Comparison of ENCODE assay signal across 8 cellular contexts in the genomic region with DNA sequence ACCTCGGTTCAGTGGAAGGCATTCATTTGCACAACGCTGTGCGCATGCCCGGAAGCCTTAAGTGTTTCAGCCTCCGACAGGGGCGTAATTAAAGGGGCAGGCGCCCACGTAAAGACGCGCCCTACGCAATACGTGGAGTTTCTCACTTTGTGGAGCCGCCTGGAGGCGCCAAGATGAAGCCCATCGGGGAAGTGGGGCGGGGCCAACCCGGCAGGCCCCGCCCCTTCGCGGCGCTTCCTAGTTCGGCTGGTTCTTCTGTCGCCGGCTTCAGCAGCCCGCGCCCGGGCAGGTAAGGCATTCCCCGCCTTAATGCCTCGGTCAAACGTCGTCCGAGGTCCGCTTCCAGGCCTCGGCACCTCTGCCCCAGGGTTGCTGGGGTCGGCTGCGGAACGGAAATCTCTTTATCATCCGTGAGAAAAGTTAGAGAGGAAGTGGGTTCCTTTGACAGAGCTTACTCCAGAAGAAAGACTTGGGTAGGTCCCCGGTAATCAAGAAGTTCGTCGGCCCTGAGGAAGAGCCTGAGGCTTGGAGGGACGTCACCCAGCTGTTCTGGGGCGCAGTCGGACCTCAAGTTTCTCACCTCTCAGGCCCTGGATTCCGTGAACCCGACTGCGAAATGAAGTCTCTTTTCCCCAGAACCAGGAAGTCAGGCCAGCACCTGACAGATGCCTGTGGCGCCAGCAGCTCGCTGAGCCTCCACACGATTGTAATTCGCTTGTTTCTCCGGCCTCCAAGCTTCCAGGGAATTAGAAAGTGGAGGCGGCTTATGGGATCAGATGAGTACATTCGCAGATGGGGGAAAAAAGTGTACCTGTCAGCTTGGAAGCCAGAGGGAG. TPM values are rescaled to one million over a fixed set of nuclear protein-coding genes. Genes with fewer than 3 reads are reported as not detected.
A peak's percentile ranks its signal among the peaks of the same experiment; 100 is the strongest.
DNase-seq lines count a peak whose midpoint lies in the region; ATAC-seq, FAIRE-seq and TF ChIP-seq lines count a peak whose summit lies in the region.

Gene IRAK4 (plus strand): TSS at position 224 of the 836 bp plus-strand sequence. CDS start 9,161 bp downstream, outside the sequence.
A gene with protein sequence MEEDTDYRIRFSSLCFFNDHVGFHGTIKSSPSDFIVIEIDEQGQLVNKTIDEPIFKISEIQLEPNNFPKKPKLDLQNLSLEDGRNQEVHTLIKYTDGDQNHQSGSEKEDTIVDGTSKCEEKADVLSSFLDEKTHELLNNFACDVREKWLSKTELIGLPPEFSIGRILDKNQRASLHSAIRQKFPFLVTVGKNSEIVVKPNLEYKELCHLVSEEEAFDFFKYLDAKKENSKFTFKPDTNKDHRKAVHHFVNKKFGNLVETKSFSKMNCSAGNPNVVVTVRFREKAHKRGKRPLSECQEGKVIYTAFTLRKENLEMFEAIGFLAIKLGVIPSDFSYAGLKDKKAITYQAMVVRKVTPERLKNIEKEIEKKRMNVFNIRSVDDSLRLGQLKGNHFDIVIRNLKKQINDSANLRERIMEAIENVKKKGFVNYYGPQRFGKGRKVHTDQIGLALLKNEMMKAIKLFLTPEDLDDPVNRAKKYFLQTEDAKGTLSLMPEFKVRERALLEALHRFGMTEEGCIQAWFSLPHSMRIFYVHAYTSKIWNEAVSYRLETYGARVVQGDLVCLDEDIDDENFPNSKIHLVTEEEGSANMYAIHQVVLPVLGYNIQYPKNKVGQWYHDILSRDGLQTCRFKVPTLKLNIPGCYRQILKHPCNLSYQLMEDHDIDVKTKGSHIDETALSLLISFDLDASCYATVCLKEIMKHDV (minus strand): TSS at position 63 of the 836 bp plus-strand sequence. CDS start 3,545 bp downstream, outside the sequence.

- peak within 1 kb of the TSS; percentile 79 for H3K4me3 ChIP-seq in fibroblast of pulmonary artery (replicated peaks; ENCODE audit: low read depth, low read length)

- peak; percentile 72 for TF ChIP-seq POLR2A in H54 (IDR thresholded peaks at IDR 0.05; ENCODE audit: low read depth, low read length)

- peak within 1 kb of the TSS; percentile 81 to 92 for H3K27ac Mint-ChIP-seq in natural killer cell treated with Interleukin-12 subunit alpha and Interleukin-12 subunit beta and Interleukin-15 and Interleukin-18, amount 100 ng/mL, for 72 hours
- H3K27ac Mint-ChIP-seq in stimulated activated naive CD8-positive, alpha-beta T cell treated with anti-CD3 and anti-CD28 coated beads, Interleukin-15, Interleukin-2, amounts not matched to agents 100 ng/mL and 50 ng/mL, for 24 hours = peak within 1 kb of the TSS; percentile 94

- TF ChIP-seq CTCF in fibroblast of pulmonary artery (IDR thresholded peaks at IDR 0.05; ENCODE audit: low read length, missing control alignments) = peak; percentile 40

- H3K4me1 Mint-ChIP-seq in natural killer cell treated with Interleukin-12 subunit alpha and Interleukin-12 subunit beta and Interleukin-15 and Interleukin-18, amount 100 ng/mL, for 72 hours (ENCODE audit: low read depth in 2 of 2) = peaks cover 40 to 58% of the 10 kb centered on the region in 2 donors
- H3K4me1 Mint-ChIP-seq in stimulated activated naive CD8-positive, alpha-beta T cell treated with anti-CD3 and anti-CD28 coated beads, Interleukin-15, Interleukin-2, amounts not matched to agents 100 ng/mL and 50 ng/mL, for 24 hours (ENCODE audit: low read depth) = peaks cover 75% of the 10 kb centered on the region

- peak; percentile 98 for DNase-seq in ELR (ENCODE audit: low read depth)
- peak; percentile 77 for DNase-seq in H54 (ENCODE audit: insufficient read length, low spot score)
- peak; percentile 99 for DNase-seq in LoVo (ENCODE audit: low spot score)
- peak; percentile 96 to 97 for DNase-seq in SHP77 (lab: John Stamatoyannopoulos, UW)
- DNase-seq in activated effector memory CD4-positive, alpha-beta T cell treated with Interleukin-2 at 50 U/mL for 16 hours = peak; percentile 91
- DNase-seq in fibroblast of pulmonary artery (ENCODE audit: low read depth) = peak; percentile 98
- DNase-seq in natural killer cell treated with Interleukin-12 subunit alpha and Interleukin-12 subunit beta and Interleukin-15 and Interleukin-18, amount 100 ng/mL, for 72 hours (ENCODE audit: low spot score) = peak; percentile 96

- H3K4me3 Mint-ChIP-seq in natural killer cell treated with Interleukin-12 subunit alpha and Interleukin-12 subunit beta and Interleukin-15 and Interleukin-18, amount 100 ng/mL, for 72 hours = peak within 1 kb of the TSS; percentile 90
- peak within 1 kb of the TSS; percentile 94 for H3K4me3 Mint-ChIP-seq in stimulated activated naive CD8-positive, alpha-beta T cell treated with anti-CD3 and anti-CD28 coated beads, Interleukin-15, Interleukin-2, amounts not matched to agents 100 ng/mL and 50 ng/mL, for 24 hours

- no peaks in the 10 kb centered on the region for H3K27me3 Mint-ChIP-seq in natural killer cell treated with Interleukin-12 subunit alpha and Interleukin-12 subunit beta and Interleukin-15 and Interleukin-18, amount 100 ng/mL, for 72 hours
- no peaks in the 10 kb centered on the region for H3K27me3 Mint-ChIP-seq in stimulated activated naive CD8-positive, alpha-beta T cell treated with anti-CD3 and anti-CD28 coated beads, Interleukin-15, Interleukin-2, amounts not matched to agents 100 ng/mL and 50 ng/mL, for 24 hours

- ATAC-seq in natural killer cell treated with Interleukin-12 subunit alpha and Interleukin-12 subunit beta and Interleukin-15 and Interleukin-18, amount 100 ng/mL, for 72 hours = peak; percentile 98

- FAIRE-seq in H54 (lab: Jason Lieb, UNC) = peak; percentile 98

- no peaks in the 10 kb centered on the region for H3K9me3 Mint-ChIP-seq in natural killer cell treated with Interleukin-12 subunit alpha and Interleukin-12 subunit beta and Interleukin-15 and Interleukin-18, amount 100 ng/mL, for 72 hours
- peaks cover 3% of the 10 kb centered on the region for H3K9me3 Mint-ChIP-seq in stimulated activated naive CD8-positive, alpha-beta T cell treated with anti-CD3 and anti-CD28 coated beads, Interleukin-15, Interleukin-2, amounts not matched to agents 100 ng/mL and 50 ng/mL, for 24 hours

- peaks cover 29% of the 10 kb centered on the region for H3K36me3 Mint-ChIP-seq in natural killer cell treated with Interleukin-12 subunit alpha and Interleukin-12 subunit beta and Interleukin-15 and Interleukin-18, amount 100 ng/mL, for 72 hours
- H3K36me3 Mint-ChIP-seq in stimulated activated naive CD8-positive, alpha-beta T cell treated with anti-CD3 and anti-CD28 coated beads, Interleukin-15, Interleukin-2, amounts not matched to agents 100 ng/mL and 50 ng/mL, for 24 hours (ENCODE audit: low read depth) = peaks cover 36% of the 10 kb centered on the region

RNA-seq across cellular contexts. Expression of gene IRAK4, which starts in this region (rescaled TPM):
- total RNA-seq in natural killer cell treated with Interleukin-12 subunit alpha and Interleukin-12 subunit beta and Interleukin-15 and Interleukin-18, amount 100 ng/mL, for 72 hours = 10 to 100 TPM; 42.4 to 55.1 TPM

RNA-seq across cellular contexts. Expression of the second gene that starts in this region (rescaled TPM):
- total RNA-seq in natural killer cell treated with Interleukin-12 subunit alpha and Interleukin-12 subunit beta and Interleukin-15 and Interleukin-18, amount 100 ng/mL, for 72 hours = 10 to 100 TPM; 22.2 to 32.7 TPM

Comparison
In these comparisons a context has a peak if more than half of its experiments do, and no peak if none do; other contexts are left out.
1. Peak in every context shown above with its lines: DNase-seq, ATAC-seq and H3K4me3 ChIP-seq.